ENCODE assay signal across 1 cellular context in the genomic region with DNA sequence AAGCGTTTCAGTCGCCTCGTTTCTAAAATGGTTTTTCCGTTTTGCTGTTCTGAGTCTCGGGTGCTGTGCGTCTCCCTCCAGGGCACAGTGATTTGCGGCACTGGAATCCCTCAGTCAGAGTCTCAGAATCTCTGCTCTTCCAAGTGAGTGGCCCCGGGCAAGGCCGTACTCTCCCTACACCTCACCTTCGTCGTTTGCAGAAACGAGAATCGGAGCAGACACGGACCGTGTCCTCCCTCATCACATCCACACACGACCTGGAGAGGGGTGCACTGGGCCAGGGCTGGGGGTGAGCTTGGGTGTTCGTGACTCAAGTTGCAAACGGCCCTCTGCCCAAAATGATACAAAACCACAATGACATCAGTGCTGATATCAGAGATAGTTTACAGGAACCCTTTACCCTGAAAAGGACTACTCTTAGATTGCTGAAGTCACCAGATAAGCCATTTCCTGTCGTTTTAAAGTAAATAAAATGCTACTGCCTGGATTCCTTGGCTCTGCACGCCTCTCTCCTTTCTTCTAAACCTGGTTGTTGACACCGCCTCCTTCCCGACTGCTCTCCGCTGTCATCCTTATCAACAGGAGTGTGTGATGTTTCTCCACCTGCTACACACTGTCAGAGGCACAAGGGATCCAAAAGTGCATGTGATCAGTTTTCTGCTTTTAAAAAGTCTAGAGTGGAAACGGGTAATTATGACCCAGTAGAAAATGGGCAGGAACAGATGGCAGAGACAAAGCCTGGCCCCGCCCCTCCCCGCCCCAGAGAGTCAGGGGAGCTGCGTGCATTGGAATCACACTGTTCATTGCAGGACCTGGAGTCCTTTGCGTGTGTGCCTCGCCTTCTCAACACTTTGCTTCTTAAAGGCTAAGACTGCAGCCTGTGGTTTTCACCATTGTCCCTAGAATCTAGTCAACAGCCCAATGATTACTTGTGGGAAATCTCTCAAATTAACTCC.
TF ChIP-seq lines count a peak whose summit lies in the region.

No MANE protein-coding gene starts in this region.

TF ChIP-seq in endothelial cell of umbilical vein, 7 proteins besides CTCF, POLR2A, EP300 and RAD21 (continued from another document):
- no peak for TF ChIP-seq JUN (IDR thresholded peaks at IDR 0.05; ENCODE audit: borderline replicate concordance, insufficient read depth, insufficient read length, low read depth)
- peak; percentile 79 for TF ChIP-seq GATA2 (IDR thresholded peaks at IDR 0.05; ENCODE audit: insufficient read depth, insufficient read length, low read depth, low read length)
- TF ChIP-seq MYC (IDR thresholded peaks at IDR 0.05; ENCODE audit: low read depth, low read length): no peak
- TF ChIP-seq EZH2 (IDR thresholded peaks at IDR 0.05; ENCODE audit: borderline replicate concordance, low read depth, low read length, severe bottlenecking): no peak
